Comparison of ENCODE assay signal across 21 cellular contexts in the genomic region with DNA sequence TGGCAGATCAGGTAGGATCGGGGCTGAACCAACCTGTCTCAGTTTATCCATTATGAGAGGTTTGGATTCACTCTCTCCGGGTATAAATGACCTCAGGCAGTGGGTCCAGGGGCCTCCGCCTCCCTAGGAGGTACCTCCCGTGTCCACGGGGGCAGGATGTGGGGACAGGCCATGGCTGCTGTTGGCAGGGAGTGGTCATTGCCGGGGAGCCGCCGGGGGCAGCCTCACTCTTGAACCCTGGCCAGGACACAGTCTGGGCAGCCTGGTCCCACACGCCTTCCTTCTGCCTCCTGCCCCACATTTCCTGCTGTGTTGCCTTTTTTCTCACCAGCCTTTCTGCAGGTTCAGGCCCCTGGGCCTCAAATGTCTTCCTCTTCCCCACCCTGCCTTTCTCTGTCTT. TPM values are rescaled to one million over a fixed set of nuclear protein-coding genes. Genes with fewer than 3 reads are reported as not detected.
DNase-seq lines count a peak whose midpoint lies in the region; ATAC-seq and TF ChIP-seq lines count a peak whose summit lies in the region.
"Had no signal": no experiment of that assay in that cellular context is flagged by ENCODE, and none has a peak within 500 bp of the region (broad histone marks: within the 10 kb centered on the region; RNA-seq: fewer than 3 reads in every experiment).

No MANE protein-coding gene starts in this region.

- no peak overlapping the region for H3K4me3 Mint-ChIP-seq in MCF 10A (ENCODE audit: unreplicated experiment)
- no peak overlapping the region for H3K4me3 Mint-ChIP-seq in effector memory CD8-positive, alpha-beta T cell
- H3K4me3 Mint-ChIP-seq: CD4-positive, CD25-positive, alpha-beta regulatory T cell had no signal

- H3K27me3 ChIP-seq in mammary epithelial cell (ENCODE audit: insufficient read depth, low read length): no peaks in the 10 kb centered on the region
- H3K27me3 ChIP-seq in osteoblast (ENCODE audit: insufficient read depth, low read length): no peaks in the 10 kb centered on the region
- H3K27me3 ChIP-seq: BLaER1, SJSA1 had no signal

- H2AFZ ChIP-seq in mammary epithelial cell (ENCODE audit: low read depth, low read length): no peak overlapping the region
- no peak overlapping the region for H2AFZ ChIP-seq in osteoblast (ENCODE audit: low read length)
- H2AFZ ChIP-seq: PC-9 had no signal

- H3K79me2 ChIP-seq in mammary epithelial cell (ENCODE audit: insufficient read depth, low read length): no peaks in the 10 kb centered on the region
- H3K79me2 ChIP-seq in osteoblast (ENCODE audit: insufficient read depth, low read length): no peaks in the 10 kb centered on the region

- peak overlapping the region; percentile 31 for H3K27ac Mint-ChIP-seq in MCF 10A (ENCODE audit: low read depth, unreplicated experiment)
- peak overlapping the region; percentile 20 to 44 for H3K27ac Mint-ChIP-seq in effector memory CD8-positive, alpha-beta T cell

- no peaks in the 10 kb centered on the region for H3K9me3 ChIP-seq in mammary epithelial cell (replicated peaks; ENCODE audit: insufficient read depth, low read length)
- H3K9me3 ChIP-seq in osteoblast (ENCODE audit: low read depth, low read length): no peaks in the 10 kb centered on the region
- H3K9me3 ChIP-seq: BLaER1, SJSA1 had no signal

- BruUV-seq in MCF 10A (replicated peaks; lab: Mats Ljungman, UMichigan): no TSS peak
- no TSS peak for BruUV-seq in mammary epithelial cell (replicated peaks; lab: Mats Ljungman, UMichigan)

- H3K4me1 Mint-ChIP-seq in MCF 10A (ENCODE audit: insufficient read depth, unreplicated experiment): no peaks in the 10 kb centered on the region
- peaks cover 2 to 10% of the 10 kb centered on the region in 2 donors for H3K4me1 Mint-ChIP-seq in effector memory CD8-positive, alpha-beta T cell (ENCODE audit: low read depth in 2 of 2)

- WGBS in mammary epithelial cell (ENCODE audit: low coverage, missing lambda C conversion rate): 72% methylated on average over 9 of the region's 9 CpGs

- DNase-seq in MCF 10A (ENCODE audit: unreplicated experiment) (no peak), mammary epithelial cell (no peak), osteoblast (ENCODE audit: insufficient read length, low spot score, missing footprints) (peak; percentile 10), HuH-7 (ENCODE audit: low spot score) (no peak), RKO (ENCODE audit: low spot score) (no peak)
- DNase-seq in effector memory CD8-positive, alpha-beta T cell: no peak
- DNase-seq: CD4-positive, CD25-positive, alpha-beta regulatory T cell; IMR-90; NCI-H1048; NCI-H1417; NCI-H1694 treated with DMSO at 0.1 percent for 48 hours; NCI-H2081; NCI-H2227 treated with DMSO at 0.1 percent for 48 hours; NCI-H526 treated with DMSO at 0.1 percent for 48 hours; PC-9; Right ventricle myocardium superior; RPMI8226 had no signal

- H3K27ac ChIP-seq in mammary epithelial cell (ENCODE audit: insufficient read depth, low read depth, low read length) (no peak overlapping the region), osteoblast (ENCODE audit: low read depth, low read length) (no peak overlapping the region)
- H3K27ac ChIP-seq: BLaER1, KMS-11, PC-9, SJSA1 had no signal

- no peak for ATAC-seq in effector memory CD8-positive, alpha-beta T cell (replicated peaks)
- no peak for ATAC-seq in HG03378 (IDR thresholded peaks at IDR 0.05; ENCODE audit: unreplicated experiment)

- H3K9ac ChIP-seq in mammary epithelial cell (ENCODE audit: insufficient read depth, low read length): no peak overlapping the region
- H3K9ac ChIP-seq: BLaER1, KMS-11 had no signal

- intact Hi-C loops in MCF 10A (cut with micrococcal nuclease): no loop called here
- intact Hi-C loops in mammary epithelial cell (cut with micrococcal nuclease): no loop called here

- H3K27me3 Mint-ChIP-seq in MCF 10A (ENCODE audit: insufficient read depth, unreplicated experiment): no peaks in the 10 kb centered on the region
- H3K27me3 Mint-ChIP-seq in effector memory CD8-positive, alpha-beta T cell: no peaks in the 10 kb centered on the region
- H3K27me3 Mint-ChIP-seq: CD4-positive, CD25-positive, alpha-beta regulatory T cell had no signal

- H3K36me3 ChIP-seq in mammary epithelial cell (ENCODE audit: insufficient read depth, low read length): peaks cover 19% of the 10 kb centered on the region
- peaks cover 72% of the 10 kb centered on the region for H3K36me3 ChIP-seq in osteoblast (ENCODE audit: insufficient read depth, low read length)

- dilution Hi-C loops in mammary epithelial cell (cut with HindIII; ENCODE audit: low sequenced_read_pairs): no loop called here

- H3K9me3 Mint-ChIP-seq in MCF 10A (ENCODE audit: unreplicated experiment): no peaks in the 10 kb centered on the region
- H3K9me3 Mint-ChIP-seq in effector memory CD8-positive, alpha-beta T cell: no peaks in the 10 kb centered on the region
- H3K9me3 Mint-ChIP-seq: CD4-positive, CD25-positive, alpha-beta regulatory T cell had no signal

- H4K20me1 ChIP-seq in mammary epithelial cell (ENCODE audit: insufficient read depth, low read length) (no peaks in the 10 kb centered on the region), osteoblast (ENCODE audit: insufficient read depth, low read length) (no peaks in the 10 kb centered on the region)

- in situ Hi-C loops in mammary epithelial cell (cut with MboI; ENCODE audit: low sequenced_read_pairs in 2 of 2): no loop called here

- H3K4me1 ChIP-seq in mammary epithelial cell (ENCODE audit: insufficient read depth, low read length): no peaks in the 10 kb centered on the region
- H3K4me1 ChIP-seq in osteoblast (ENCODE audit: insufficient read depth, low read length): no peaks in the 10 kb centered on the region
- H3K4me1 ChIP-seq: SJSA1 had no signal

- CTCF ChIA-PET in MCF 10A (lab: Yijun Ruan, JAX): no interaction called here
- CTCF ChIA-PET in mammary epithelial cell (lab: Charles Lee; ENCODE audit: low non-redundant PET): no interaction called here

- H3K4me3 ChIP-seq in mammary epithelial cell (replicated peaks in 1 of 3; ENCODE audit: insufficient read depth in 1 of 3, low read depth in 2 of 3, low read length in 3 of 3): no peak overlapping the region
- H3K4me3 ChIP-seq in osteoblast (ENCODE audit: insufficient read depth, low read length): no peak overlapping the region
- H3K4me3 ChIP-seq: BLaER1, PC-9, SJSA1 had no signal

- POLR2A ChIA-PET in MCF 10A (lab: Yijun Ruan, JAX): no interaction called here

- H3K36me3 Mint-ChIP-seq in MCF 10A (ENCODE audit: insufficient read depth, unreplicated experiment): peaks cover 75% of the 10 kb centered on the region
- H3K36me3 Mint-ChIP-seq in effector memory CD8-positive, alpha-beta T cell (ENCODE audit: insufficient read depth): peaks cover 62% of the 10 kb centered on the region

- H3K4me2 ChIP-seq in mammary epithelial cell (ENCODE audit: insufficient read depth, low read depth, low read length) (no peak overlapping the region), osteoblast (ENCODE audit: insufficient read depth, low read length) (no peak overlapping the region)
- H3K4me2 ChIP-seq: BLaER1, KMS-11, PC-9 had no signal

- no peak for TF ChIP-seq CTCF in MCF 10A (IDR thresholded peaks at IDR 0.05; ENCODE audit: unreplicated experiment)
- TF ChIP-seq CTCF in mammary epithelial cell (conservative IDR thresholded peaks at IDR 0.05 in 1 of 2, IDR thresholded peaks at IDR 0.05 in 1 of 2; ENCODE audit: extremely low read depth in 1 of 2, insufficient read depth in 1 of 2, low read depth in 1 of 2, low read length in 2 of 2): no peak
- TF ChIP-seq CTCF in osteoblast (IDR thresholded peaks at IDR 0.05; ENCODE audit: extremely low read depth, low read depth, low read length): no peak

RNA-seq across cellular contexts. Expression of a gene that starts 30.9 kb away (rescaled TPM):
- 42.9 and 53.4 TPM in 2 replicates for total RNA-seq in MCF 10A (2022)
- 10 to 100 TPM; 30.0 to 62.9 TPM for total RNA-seq in mammary epithelial cell
- polyA plus RNA-seq in mammary epithelial cell: 26.3 TPM
- polyA minus RNA-seq in mammary epithelial cell: 39.8 TPM
- total RNA-seq in osteoblast: 43.6 and 53.6 TPM in 2 replicates

RNA-seq across cellular contexts. Expression of a gene that starts 46.2 kb away (rescaled TPM):
- total RNA-seq in MCF 10A (2022): 84.7 and 117 TPM in 2 replicates
- total RNA-seq in mammary epithelial cell: 100 to 1,000 TPM in 1 of 2 donors, 10 to 100 TPM in 1; 47.8 to 127 TPM
- polyA plus RNA-seq in mammary epithelial cell: 145 TPM
- 192 TPM for polyA minus RNA-seq in mammary epithelial cell
- total RNA-seq in osteoblast: 29.8 and 31.8 TPM in 2 replicates

RNA-seq across cellular contexts. Expression of a gene that starts 49.5 kb away (rescaled TPM):
- total RNA-seq in MCF 10A (2022) (2.2 and 4.2 TPM in 2 replicates), mammary epithelial cell (1 to 10 TPM; 5.2 TPM), osteoblast (17.4 and 18.3 TPM in 2 replicates)
- 7.4 TPM for polyA plus RNA-seq in mammary epithelial cell
- 62.8 TPM for polyA minus RNA-seq in mammary epithelial cell
